1 cellular context compared by ENCODE assay signal in genomic region chr20:31475032-31475431, GRCh38.
TF ChIP-seq lines count a peak whose summit lies in the region.

Gene DEFB124, minus strand, starts transcription at chr20:31475127. Its CDS starts 2,114 bp downstream, at chr20:31473013.
Gene REM1, plus strand, starts transcription at chr20:31475288. Its CDS starts 1,158 bp downstream, at chr20:31476446.

TF ChIP-seq in HepG2, 621 proteins besides CTCF, POLR2A, EP300 and RAD21:
- TF ChIP-seq ZNF562 (CRISPR knock-in tag; IDR thresholded peaks at IDR 0.05; ENCODE audit: borderline replicate concordance) (no peak), ZNF850 (CRISPR knock-in tag; conservative IDR thresholded peaks at IDR 0.05) (no peak), SRSF1 (optimal IDR thresholded peaks at IDR 0.05; ENCODE audit: low read depth, low read length) (no peak), RARG (CRISPR knock-in tag; IDR thresholded peaks at IDR 0.05; ENCODE audit: low read depth) (no peak), ATF1 (CRISPR knock-in tag; IDR thresholded peaks at IDR 0.05) (no peak), ZNF816 (CRISPR knock-in tag; IDR thresholded peaks at IDR 0.05; ENCODE audit: borderline replicate concordance) (no peak), ZNF577 (CRISPR knock-in tag; IDR thresholded peaks at IDR 0.05; ENCODE audit: borderline replicate concordance, low read depth) (no peak), ZBTB42 (CRISPR knock-in tag; IDR thresholded peaks at IDR 0.05) (no peak), SIX1 (CRISPR knock-in tag; IDR thresholded peaks at IDR 0.05; ENCODE audit: borderline replicate concordance) (no peak), TARDBP (CRISPR knock-in tag; IDR thresholded peaks at IDR 0.05) (no peak), ZC3H4 (CRISPR knock-in tag; IDR thresholded peaks at IDR 0.05; ENCODE audit: borderline replicate concordance) (no peak), GLI4 (CRISPR knock-in tag; IDR thresholded peaks at IDR 0.05; ENCODE audit: borderline replicate concordance) (no peak), ZNF30 (CRISPR knock-in tag; IDR thresholded peaks at IDR 0.05) (no peak), ZNF101 (CRISPR knock-in tag; IDR thresholded peaks at IDR 0.05; ENCODE audit: borderline replicate concordance, low read depth) (no peak), ATF6 (CRISPR knock-in tag; conservative IDR thresholded peaks at IDR 0.05) (no peak), MAX (IDR thresholded peaks at IDR 0.05) (no peak), TOE1 (CRISPR knock-in tag; IDR thresholded peaks at IDR 0.05) (no peak)
- TF ChIP-seq, protein P1, sequence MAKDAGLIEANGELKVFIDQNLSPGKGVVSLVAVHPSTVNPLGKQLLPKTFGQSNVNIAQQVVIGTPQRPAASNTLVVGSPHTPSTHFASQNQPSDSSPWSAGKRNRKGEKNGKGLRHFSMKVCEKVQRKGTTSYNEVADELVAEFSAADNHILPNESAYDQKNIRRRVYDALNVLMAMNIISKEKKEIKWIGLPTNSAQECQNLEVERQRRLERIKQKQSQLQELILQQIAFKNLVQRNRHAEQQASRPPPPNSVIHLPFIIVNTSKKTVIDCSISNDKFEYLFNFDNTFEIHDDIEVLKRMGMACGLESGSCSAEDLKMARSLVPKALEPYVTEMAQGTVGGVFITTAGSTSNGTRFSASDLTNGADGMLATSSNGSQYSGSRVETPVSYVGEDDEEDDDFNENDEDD (CRISPR knock-in tag; IDR thresholded peaks at IDR 0.05; ENCODE audit: borderline replicate concordance) = no peak
- TF ChIP-seq, protein P2, sequence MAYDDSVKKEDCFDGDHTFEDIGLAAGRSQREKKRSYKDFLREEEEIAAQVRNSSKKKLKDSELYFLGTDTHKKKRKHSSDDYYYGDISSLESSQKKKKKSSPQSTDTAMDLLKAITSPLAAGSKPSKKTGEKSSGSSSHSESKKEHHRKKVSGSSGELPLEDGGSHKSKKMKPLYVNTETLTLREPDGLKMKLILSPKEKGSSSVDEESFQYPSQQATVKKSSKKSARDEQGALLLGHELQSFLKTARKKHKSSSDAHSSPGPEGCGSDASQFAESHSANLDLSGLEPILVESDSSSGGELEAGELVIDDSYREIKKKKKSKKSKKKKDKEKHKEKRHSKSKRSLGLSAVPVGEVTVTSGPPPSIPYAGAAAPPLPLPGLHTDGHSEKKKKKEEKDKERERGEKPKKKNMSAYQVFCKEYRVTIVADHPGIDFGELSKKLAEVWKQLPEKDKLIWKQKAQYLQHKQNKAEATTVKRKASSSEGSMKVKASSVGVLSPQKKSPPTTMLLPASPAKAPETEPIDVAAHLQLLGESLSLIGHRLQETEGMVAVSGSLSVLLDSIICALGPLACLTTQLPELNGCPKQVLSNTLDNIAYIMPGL (CRISPR knock-in tag; IDR thresholded peaks at IDR 0.05; ENCODE audit: borderline replicate concordance in 1 of 2, low read depth in 1 of 2) = no peak
